22 cellular contexts compared by ENCODE assay signal in the genomic region with DNA sequence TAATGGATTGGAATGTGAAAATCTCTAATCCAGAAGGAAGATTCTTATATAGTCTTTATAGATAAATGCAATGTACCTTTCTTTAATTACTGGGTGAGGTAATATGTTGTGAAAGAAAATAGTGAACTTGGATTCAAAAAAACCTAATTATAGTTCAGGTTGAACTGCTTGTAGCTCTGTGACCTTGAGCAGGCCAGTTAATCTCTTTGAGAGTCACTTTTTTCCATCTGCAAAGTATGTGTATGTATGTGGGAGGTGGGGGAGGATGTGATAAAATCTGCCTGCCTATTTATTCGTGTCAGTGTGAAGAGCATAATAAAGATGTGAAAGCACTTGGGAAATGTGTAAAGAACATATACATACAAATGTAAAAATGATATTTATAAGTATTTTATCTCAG. TPM values are rescaled to one million over a fixed set of nuclear protein-coding genes. Genes with fewer than 3 reads are reported as not detected.
DNase-seq lines count a peak whose midpoint lies in the region; ATAC-seq and TF ChIP-seq lines count a peak whose summit lies in the region.
"Had no signal": no experiment of that assay in that cellular context is flagged by ENCODE, and none has a peak within 500 bp of the region (broad histone marks: within the 10 kb centered on the region; RNA-seq: fewer than 3 reads in every experiment).

No MANE protein-coding gene starts in this region.

- DNase-seq in cardiac muscle cell (ENCODE audit: low read depth in 1 of 2, low spot score in 1 of 2) (peak; percentile 24 to 49), right atrium auricular region (ENCODE audit: low spot score) (no peak), body of pancreas (peak in 1 of 4 donors; percentile 14), left lobe of liver (ENCODE audit: low spot score) (no peak), tibial artery (no peak), GM19238 (ENCODE audit: insufficient read length, low spot score) (no peak)
- DNase-seq in stimulated activated CD4-positive, alpha-beta T cell treated with anti-CD3 and anti-CD28 coated beads, Interleukin-4, amount 100 ng/mL, for 1 hour = no peak
- DNase-seq: dorsolateral prefrontal cortex; left cardiac atrium; naive B cell; NCI-H1105 treated with DMSO at 0.1 percent for 48 hours; NCI-H345; stimulated activated CD4-positive, alpha-beta T cell treated with anti-CD3 and anti-CD28 coated beads, Interleukin-15, amount 100 ng/mL, for 24 hours; stomach had no signal

- TF ChIP-seq POLR2A in body of pancreas (IDR thresholded peaks at IDR 0.05) = no peak

- intact Hi-C loops in body of pancreas (cut with DNase I) (no loop called here), tibial artery (cut with DNase I; ENCODE audit: low total_unique reads) (no loop called here)

- peak overlapping the region; percentile 83 for H3K27ac ChIP-seq in cardiac muscle cell
- H3K27ac ChIP-seq in right atrium auricular region = peak overlapping the region in 1 of 2 donors; percentile 57
- H3K27ac ChIP-seq in body of pancreas = peak overlapping the region in 2 of 4 donors; percentile 42 to 55
- peak overlapping the region; percentile 6 to 40 for H3K27ac ChIP-seq in tibial artery
- H3K27ac ChIP-seq: KMS-11, prostate gland, stomach, vagina had no signal

- no peaks in the 10 kb centered on the region for H3K4me1 Mint-ChIP-seq in stimulated activated memory B cell treated with anti-CD40 and anti-IgM and Interleukin-4, amounts not matched to agents 10 μg/mL and 1 μg/mL and 100 μg/mL, for 72 hours
- H3K4me1 Mint-ChIP-seq: CD14-positive monocyte had no signal

- TF ChIP-seq CTCF in cardiac muscle cell (IDR thresholded peaks at IDR 0.05; ENCODE audit: low read depth, low read length) (no peak), right atrium auricular region (IDR thresholded peaks at IDR 0.05) (no peak), body of pancreas (IDR thresholded peaks at IDR 0.05) (no peak), tibial artery (IDR thresholded peaks at IDR 0.05) (no peak)

- H3K27me3 ChIP-seq in cardiac muscle cell = no peaks in the 10 kb centered on the region
- H3K27me3 ChIP-seq in right atrium auricular region = no peaks in the 10 kb centered on the region
- no peaks in the 10 kb centered on the region for H3K27me3 ChIP-seq in body of pancreas
- no peaks in the 10 kb centered on the region for H3K27me3 ChIP-seq in tibial artery
- H3K27me3 ChIP-seq: dorsolateral prefrontal cortex, esophagus muscularis mucosa, stomach, vagina had no signal

- H3K4me1 ChIP-seq in cardiac muscle cell (ENCODE audit: low read depth) = peaks cover 33% of the 10 kb centered on the region
- peaks cover 0 to 19% of the 10 kb centered on the region in 2 donors for H3K4me1 ChIP-seq in right atrium auricular region
- H3K4me1 ChIP-seq in body of pancreas = peaks cover 25% of the 10 kb centered on the region
- peaks cover 0 to 27% (median 16%) of the 10 kb centered on the region in 4 donors for H3K4me1 ChIP-seq in tibial artery
- H3K4me1 ChIP-seq: prostate gland had no signal

- no peaks in the 10 kb centered on the region for H3K36me3 ChIP-seq in cardiac muscle cell
- H3K36me3 ChIP-seq in right atrium auricular region = no peaks in the 10 kb centered on the region
- no peaks in the 10 kb centered on the region for H3K36me3 ChIP-seq in body of pancreas (replicated peaks in 1 of 2; ENCODE audit: insufficient read depth in 1 of 2, low read depth in 2 of 2)
- H3K36me3 ChIP-seq in tibial artery = no peaks in the 10 kb centered on the region
- H3K36me3 ChIP-seq: prostate gland, vagina had no signal

- ATAC-seq in body of pancreas = peak; percentile 45
- peak; percentile 35 for ATAC-seq in left lobe of liver
- ATAC-seq in stimulated activated memory B cell treated with anti-CD40 and anti-IgM and Interleukin-4, amounts not matched to agents 10 μg/mL and 1 μg/mL and 100 μg/mL, for 72 hours = no peak
- ATAC-seq: activated CD4-positive, CD25-positive, alpha-beta regulatory T cell treated with anti-CD3 and anti-CD28 coated beads, Interleukin-2, amount 50 U/mL, for 24 hours had no signal

- peaks cover 3% of the 10 kb centered on the region for H3K9me3 Mint-ChIP-seq in stimulated activated memory B cell treated with anti-CD40 and anti-IgM and Interleukin-4, amounts not matched to agents 10 μg/mL and 1 μg/mL and 100 μg/mL, for 72 hours
- H3K9me3 Mint-ChIP-seq: T-helper 1 cell treated with Interleukin-12 subunit alpha and Interleukin-12 subunit beta and Interleukin-4 antibody, amounts not matched to agents 30 μg/mL and 1 μg/mL, for 36 hours had no signal

- H3K27me3 Mint-ChIP-seq in stimulated activated memory B cell treated with anti-CD40 and anti-IgM and Interleukin-4, amounts not matched to agents 10 μg/mL and 1 μg/mL and 100 μg/mL, for 72 hours = no peaks in the 10 kb centered on the region
- H3K27me3 Mint-ChIP-seq: naive B cell had no signal

- no peak overlapping the region for H3K27ac Mint-ChIP-seq in stimulated activated memory B cell treated with anti-CD40 and anti-IgM and Interleukin-4, amounts not matched to agents 10 μg/mL and 1 μg/mL and 100 μg/mL, for 72 hours
- H3K27ac Mint-ChIP-seq: CD14-positive monocyte; naive B cell; T-helper 1 cell treated with Interleukin-12 subunit alpha and Interleukin-12 subunit beta and Interleukin-4 antibody, amounts not matched to agents 30 μg/mL and 1 μg/mL, for 36 hours had no signal

- WGBS in body of pancreas, 2 donors = 0% methylated on average over 1 of the region's 1 CpG

- H3K4me3 Mint-ChIP-seq in stimulated activated memory B cell treated with anti-CD40 and anti-IgM and Interleukin-4, amounts not matched to agents 10 μg/mL and 1 μg/mL and 100 μg/mL, for 72 hours = no peak overlapping the region
- H3K4me3 Mint-ChIP-seq: CD14-positive monocyte; naive B cell; T-helper 1 cell treated with Interleukin-12 subunit alpha and Interleukin-12 subunit beta and Interleukin-4 antibody, amounts not matched to agents 30 μg/mL and 1 μg/mL, for 36 hours had no signal

- peaks cover 23% of the 10 kb centered on the region for H3K36me3 Mint-ChIP-seq in stimulated activated memory B cell treated with anti-CD40 and anti-IgM and Interleukin-4, amounts not matched to agents 10 μg/mL and 1 μg/mL and 100 μg/mL, for 72 hours

- H3K4me3 ChIP-seq in cardiac muscle cell (no peak overlapping the region), right atrium auricular region (no peak overlapping the region), body of pancreas (no peak overlapping the region), tibial artery (no peak overlapping the region)
- H3K4me3 ChIP-seq: dorsolateral prefrontal cortex, esophagus muscularis mucosa, prostate gland, stomach, vagina had no signal

- H3K9me3 ChIP-seq in cardiac muscle cell (ENCODE audit: low read depth) = no peaks in the 10 kb centered on the region
- H3K9me3 ChIP-seq in right atrium auricular region = peaks cover 0 to 6% of the 10 kb centered on the region in 2 donors
- no peaks in the 10 kb centered on the region for H3K9me3 ChIP-seq in body of pancreas
- H3K9me3 ChIP-seq in tibial artery = peaks cover 0 to 4% (median 0%) of the 10 kb centered on the region in 3 donors
- H3K9me3 ChIP-seq: prostate gland, vagina had no signal

RNA-seq across cellular contexts. Expression of gene GLCE, which starts 34.4 kb away (rescaled TPM):
- total RNA-seq in cardiac muscle cell (6.1 and 7.3 TPM in 2 replicates), right atrium auricular region (1 to 10 TPM; 7.0 to 9.6 TPM), body of pancreas (1 to 10 TPM; 6.6 to 9.3 TPM), left lobe of liver (11.6 TPM)
- polyA plus RNA-seq in cardiac muscle cell = 5.9 and 9.3 TPM in 2 replicates

Comparison
In these comparisons a context has a peak if more than half of its experiments do, and no peak if none do; other contexts are left out.
1. DNase-seq: peak in cardiac muscle cell (2 of 2); none in right atrium auricular region (single experiment), left lobe of liver (single experiment), tibial artery (0 of 2), GM19238 (single experiment) and stimulated activated CD4-positive, alpha-beta T cell treated with anti-CD3 and anti-CD28 coated beads, Interleukin-4, amount 100 ng/mL, for 1 hour (single experiment).